1 cellular context compared by ENCODE assay signal in genomic region chr20:33007376-33008335, GRCh38.
TF ChIP-seq lines count a peak whose summit lies in the region.

A gene with protein sequence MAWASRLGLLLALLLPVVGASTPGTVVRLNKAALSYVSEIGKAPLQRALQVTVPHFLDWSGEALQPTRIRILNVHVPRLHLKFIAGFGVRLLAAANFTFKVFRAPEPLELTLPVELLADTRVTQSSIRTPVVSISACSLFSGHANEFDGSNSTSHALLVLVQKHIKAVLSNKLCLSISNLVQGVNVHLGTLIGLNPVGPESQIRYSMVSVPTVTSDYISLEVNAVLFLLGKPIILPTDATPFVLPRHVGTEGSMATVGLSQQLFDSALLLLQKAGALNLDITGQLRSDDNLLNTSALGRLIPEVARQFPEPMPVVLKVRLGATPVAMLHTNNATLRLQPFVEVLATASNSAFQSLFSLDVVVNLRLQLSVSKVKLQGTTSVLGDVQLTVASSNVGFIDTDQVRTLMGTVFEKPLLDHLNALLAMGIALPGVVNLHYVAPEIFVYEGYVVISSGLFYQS (plus strand): TSS chr20:33007704. CDS start chr20:33008575, 871 bp downstream.

TF ChIP-seq in HepG2, 621 proteins besides CTCF, POLR2A, EP300 and RAD21 (continued from another document and continues in another):
- TF ChIP-seq, protein P1, sequence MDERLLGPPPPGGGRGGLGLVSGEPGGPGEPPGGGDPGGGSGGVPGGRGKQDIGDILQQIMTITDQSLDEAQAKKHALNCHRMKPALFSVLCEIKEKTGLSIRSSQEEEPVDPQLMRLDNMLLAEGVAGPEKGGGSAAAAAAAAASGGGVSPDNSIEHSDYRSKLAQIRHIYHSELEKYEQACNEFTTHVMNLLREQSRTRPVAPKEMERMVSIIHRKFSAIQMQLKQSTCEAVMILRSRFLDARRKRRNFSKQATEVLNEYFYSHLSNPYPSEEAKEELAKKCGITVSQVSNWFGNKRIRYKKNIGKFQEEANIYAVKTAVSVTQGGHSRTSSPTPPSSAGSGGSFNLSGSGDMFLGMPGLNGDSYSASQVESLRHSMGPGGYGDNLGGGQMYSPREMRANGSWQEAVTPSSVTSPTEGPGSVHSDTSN (CRISPR knock-in tag; IDR thresholded peaks at IDR 0.05): no peak
- TF ChIP-seq ZNF747 (CRISPR knock-in tag; IDR thresholded peaks at IDR 0.05; ENCODE audit: borderline replicate concordance) (peak; percentile 96; the same call in 1 of the 2 replicates), DRAP1 (CRISPR knock-in tag; IDR thresholded peaks at IDR 0.05) (peak; percentile 99), ZBTB40 (IDR thresholded peaks at IDR 0.05) (no peak), ZBTB40 (CRISPR knock-in tag; IDR thresholded peaks at IDR 0.05) (peak; percentile 86), ZFP41 (CRISPR knock-in tag; IDR thresholded peaks at IDR 0.05; ENCODE audit: borderline replicate concordance) (peak; percentile 98; the same call in 1 of the 2 replicates), ATRX (CRISPR knock-in tag; IDR thresholded peaks at IDR 0.05; ENCODE audit: borderline replicate concordance) (no peak), ZNF331 (CRISPR knock-in tag; IDR thresholded peaks at IDR 0.05) (peak; percentile 83), TRIM22 (IDR thresholded peaks at IDR 0.05) (no peak), ZNF850 (CRISPR knock-in tag; conservative IDR thresholded peaks at IDR 0.05) (peak; percentile 90; the same call in 1 of the 2 replicates), HMGA1 (CRISPR knock-in tag; conservative IDR thresholded peaks at IDR 0.05) (no peak), ZNF780A (CRISPR knock-in tag; IDR thresholded peaks at IDR 0.05) (no peak), LRRFIP1 (CRISPR knock-in tag; conservative IDR thresholded peaks at IDR 0.05) (no peak; the same call in 1 of the 2 replicates), ZNF891 (CRISPR knock-in tag; IDR thresholded peaks at IDR 0.05) (peak; percentile 86), SATB2 (CRISPR knock-in tag; IDR thresholded peaks at IDR 0.05) (peak; percentile 22; the same call in 1 of the 2 replicates), ATF1 (CRISPR knock-in tag; IDR thresholded peaks at IDR 0.05) (no peak), ZNF773 (CRISPR knock-in tag; IDR thresholded peaks at IDR 0.05; ENCODE audit: borderline replicate concordance) (no peak), ZNF672 (CRISPR knock-in tag; IDR thresholded peaks at IDR 0.05) (no peak), ELF3 (CRISPR knock-in tag; IDR thresholded peaks at IDR 0.05) (peak; percentile 85), ZNF598 (CRISPR knock-in tag; IDR thresholded peaks at IDR 0.05; ENCODE audit: borderline replicate concordance) (peak; percentile 2), MIER3 (CRISPR knock-in tag; IDR thresholded peaks at IDR 0.05; ENCODE audit: borderline replicate concordance) (peak; percentile 71), ETV6 (CRISPR knock-in tag; conservative IDR thresholded peaks at IDR 0.05) (no peak; the same call in none of the 2 replicates)
- TF ChIP-seq, protein P2, sequence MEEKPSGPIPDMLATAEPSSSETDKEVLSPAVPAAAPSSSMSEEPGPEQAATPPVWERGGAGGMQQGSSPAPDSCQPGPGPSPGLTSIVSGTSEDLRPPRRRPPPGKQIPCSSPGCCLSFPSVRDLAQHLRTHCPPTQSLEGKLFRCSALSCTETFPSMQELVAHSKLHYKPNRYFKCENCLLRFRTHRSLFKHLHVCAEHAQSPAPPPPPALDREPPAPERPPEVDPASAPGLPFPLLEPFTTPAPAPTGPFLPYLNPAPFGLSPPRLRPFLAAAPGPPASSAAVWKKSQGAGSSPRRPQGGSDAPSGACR (CRISPR knock-in tag; IDR thresholded peaks at IDR 0.05): no peak
- TF ChIP-seq, protein P3, sequence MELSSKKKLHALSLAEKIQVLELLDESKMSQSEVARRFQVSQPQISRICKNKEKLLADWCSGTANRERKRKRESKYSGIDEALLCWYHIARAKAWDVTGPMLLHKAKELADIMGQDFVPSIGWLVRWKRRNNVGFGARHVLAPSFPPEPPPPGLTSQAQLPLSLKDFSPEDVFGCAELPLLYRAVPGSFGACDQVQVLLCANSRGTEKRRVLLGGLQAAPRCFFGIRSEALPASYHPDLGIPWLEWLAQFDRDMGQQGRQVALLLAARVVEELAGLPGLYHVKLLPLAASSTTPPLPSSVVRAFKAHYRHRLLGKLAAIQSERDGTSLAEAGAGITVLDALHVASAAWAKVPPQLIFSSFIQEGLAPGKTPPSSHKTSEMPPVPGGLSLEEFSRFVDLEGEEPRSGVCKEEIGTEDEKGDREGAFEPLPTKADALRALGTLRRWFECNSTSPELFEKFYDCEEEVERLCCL (CRISPR knock-in tag; IDR thresholded peaks at IDR 0.05; ENCODE audit: borderline replicate concordance): no peak; the same call in 1 of the 2 replicates
- TF ChIP-seq, protein P4, sequence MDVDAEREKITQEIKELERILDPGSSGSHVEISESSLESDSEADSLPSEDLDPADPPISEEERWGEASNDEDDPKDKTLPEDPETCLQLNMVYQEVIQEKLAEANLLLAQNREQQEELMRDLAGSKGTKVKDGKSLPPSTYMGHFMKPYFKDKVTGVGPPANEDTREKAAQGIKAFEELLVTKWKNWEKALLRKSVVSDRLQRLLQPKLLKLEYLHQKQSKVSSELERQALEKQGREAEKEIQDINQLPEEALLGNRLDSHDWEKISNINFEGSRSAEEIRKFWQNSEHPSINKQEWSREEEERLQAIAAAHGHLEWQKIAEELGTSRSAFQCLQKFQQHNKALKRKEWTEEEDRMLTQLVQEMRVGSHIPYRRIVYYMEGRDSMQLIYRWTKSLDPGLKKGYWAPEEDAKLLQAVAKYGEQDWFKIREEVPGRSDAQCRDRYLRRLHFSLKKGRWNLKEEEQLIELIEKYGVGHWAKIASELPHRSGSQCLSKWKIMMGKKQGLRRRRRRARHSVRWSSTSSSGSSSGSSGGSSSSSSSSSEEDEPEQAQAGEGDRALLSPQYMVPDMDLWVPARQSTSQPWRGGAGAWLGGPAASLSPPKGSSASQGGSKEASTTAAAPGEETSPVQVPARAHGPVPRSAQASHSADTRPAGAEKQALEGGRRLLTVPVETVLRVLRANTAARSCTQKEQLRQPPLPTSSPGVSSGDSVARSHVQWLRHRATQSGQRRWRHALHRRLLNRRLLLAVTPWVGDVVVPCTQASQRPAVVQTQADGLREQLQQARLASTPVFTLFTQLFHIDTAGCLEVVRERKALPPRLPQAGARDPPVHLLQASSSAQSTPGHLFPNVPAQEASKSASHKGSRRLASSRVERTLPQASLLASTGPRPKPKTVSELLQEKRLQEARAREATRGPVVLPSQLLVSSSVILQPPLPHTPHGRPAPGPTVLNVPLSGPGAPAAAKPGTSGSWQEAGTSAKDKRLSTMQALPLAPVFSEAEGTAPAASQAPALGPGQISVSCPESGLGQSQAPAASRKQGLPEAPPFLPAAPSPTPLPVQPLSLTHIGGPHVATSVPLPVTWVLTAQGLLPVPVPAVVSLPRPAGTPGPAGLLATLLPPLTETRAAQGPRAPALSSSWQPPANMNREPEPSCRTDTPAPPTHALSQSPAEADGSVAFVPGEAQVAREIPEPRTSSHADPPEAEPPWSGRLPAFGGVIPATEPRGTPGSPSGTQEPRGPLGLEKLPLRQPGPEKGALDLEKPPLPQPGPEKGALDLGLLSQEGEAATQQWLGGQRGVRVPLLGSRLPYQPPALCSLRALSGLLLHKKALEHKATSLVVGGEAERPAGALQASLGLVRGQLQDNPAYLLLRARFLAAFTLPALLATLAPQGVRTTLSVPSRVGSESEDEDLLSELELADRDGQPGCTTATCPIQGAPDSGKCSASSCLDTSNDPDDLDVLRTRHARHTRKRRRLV (CRISPR knock-in tag; IDR thresholded peaks at IDR 0.05): peak; percentile 94; the same call in 1 of the 2 replicates
- TF ChIP-seq, protein P5, sequence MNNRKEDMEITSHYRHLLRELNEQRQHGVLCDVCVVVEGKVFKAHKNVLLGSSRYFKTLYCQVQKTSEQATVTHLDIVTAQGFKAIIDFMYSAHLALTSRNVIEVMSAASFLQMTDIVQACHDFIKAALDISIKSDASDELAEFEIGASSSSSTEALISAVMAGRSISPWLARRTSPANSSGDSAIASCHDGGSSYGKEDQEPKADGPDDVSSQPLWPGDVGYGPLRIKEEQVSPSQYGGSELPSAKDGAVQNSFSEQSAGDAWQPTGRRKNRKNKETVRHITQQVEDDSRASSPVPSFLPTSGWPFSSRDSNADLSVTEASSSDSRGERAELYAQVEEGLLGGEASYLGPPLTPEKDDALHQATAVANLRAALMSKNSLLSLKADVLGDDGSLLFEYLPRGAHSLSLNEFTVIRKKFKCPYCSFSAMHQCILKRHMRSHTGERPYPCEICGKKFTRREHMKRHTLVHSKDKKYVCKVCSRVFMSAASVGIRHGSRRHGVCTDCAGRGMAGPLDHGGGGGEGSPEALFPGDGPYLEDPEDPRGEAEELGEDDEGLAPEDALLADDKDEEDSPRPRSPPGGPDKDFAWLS (CRISPR knock-in tag; IDR thresholded peaks at IDR 0.05; ENCODE audit: borderline replicate concordance): no peak
